ENCODE assay signal across 11 cellular contexts in the genomic region with DNA sequence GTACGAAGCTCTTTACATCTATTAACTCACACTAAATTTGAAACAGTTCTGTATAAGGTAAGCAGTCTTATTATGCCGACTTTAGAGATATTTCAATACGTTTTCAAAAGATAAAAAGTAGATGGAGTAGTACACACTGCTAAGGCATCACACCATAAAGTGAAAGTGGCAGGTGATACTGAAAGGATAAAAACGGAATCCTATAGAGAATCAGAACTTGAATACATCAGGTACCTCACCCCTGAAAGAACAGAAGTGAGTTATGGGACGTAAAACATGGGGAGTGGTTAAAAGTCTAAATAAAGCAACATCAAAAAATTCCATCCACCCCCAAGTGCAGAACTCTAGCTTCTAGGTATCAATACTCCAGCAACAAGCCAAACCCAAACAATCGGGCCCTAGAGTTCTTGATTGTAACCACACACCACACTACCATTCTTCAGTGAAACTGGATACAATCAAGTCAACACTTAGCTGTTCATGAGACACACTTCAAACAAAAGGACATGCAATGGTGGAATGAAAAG.
A peak's percentile ranks its signal among the peaks of the same experiment; 100 is the strongest.
DNase-seq lines count a peak whose midpoint lies in the region; ATAC-seq and TF ChIP-seq lines count a peak whose summit lies in the region.
"Had no signal": no experiment of that assay in that cellular context is flagged by ENCODE, and none has a peak within 500 bp of the region (broad histone marks: within the 10 kb centered on the region; RNA-seq: fewer than 3 reads in every experiment).

No MANE protein-coding gene starts in this region.

- 85 to 93% methylated on average over 6 of the region's 6 CpGs for WGBS in lower leg skin, 2 donors

- H3K4me3 ChIP-seq in lower leg skin (ENCODE audit: low read depth, poor library complexity, severe bottlenecking): no peak overlapping the region

- DNase-seq in DMS53 treated with DMSO at 0.1 percent for 48 hours (lab: John Stamatoyannopoulos, UW; ENCODE audit: unreplicated experiment): peak; percentile 77
- DNase-seq in activated gamma-delta T cell (lab: John Stamatoyannopoulos, UW): no peak
- DNase-seq in lower leg skin (ENCODE audit: low spot score in 2 of 2): no peak
- no peak for DNase-seq in iPS-NIHi11 (ENCODE audit: low spot score)
- DNase-seq: head of caudate nucleus, IMR-90, NCI-H526 treated with DMSO at 0.1 percent for 48 hours had no signal

- intact Hi-C loops in lower leg skin (cut with DNase I; ENCODE audit: low total_unique reads): no loop called here

- no peak for TF ChIP-seq CTCF in lower leg skin (IDR thresholded peaks at IDR 0.05)

- no peak for TF ChIP-seq POLR2A in lower leg skin (IDR thresholded peaks at IDR 0.05)

- ATAC-seq in GM18861 (IDR thresholded peaks at IDR 0.05; ENCODE audit: unreplicated experiment) (peak; percentile 76), HG02571 (IDR thresholded peaks at IDR 0.05; ENCODE audit: unreplicated experiment) (peak; percentile 69), HG03565 (IDR thresholded peaks at IDR 0.05; ENCODE audit: unreplicated experiment) (peak; percentile 77), HG03439 (IDR thresholded peaks at IDR 0.05; ENCODE audit: unreplicated experiment) (no peak)
